Comparison of ENCODE assay signal across 22 cellular contexts in the genomic region with DNA sequence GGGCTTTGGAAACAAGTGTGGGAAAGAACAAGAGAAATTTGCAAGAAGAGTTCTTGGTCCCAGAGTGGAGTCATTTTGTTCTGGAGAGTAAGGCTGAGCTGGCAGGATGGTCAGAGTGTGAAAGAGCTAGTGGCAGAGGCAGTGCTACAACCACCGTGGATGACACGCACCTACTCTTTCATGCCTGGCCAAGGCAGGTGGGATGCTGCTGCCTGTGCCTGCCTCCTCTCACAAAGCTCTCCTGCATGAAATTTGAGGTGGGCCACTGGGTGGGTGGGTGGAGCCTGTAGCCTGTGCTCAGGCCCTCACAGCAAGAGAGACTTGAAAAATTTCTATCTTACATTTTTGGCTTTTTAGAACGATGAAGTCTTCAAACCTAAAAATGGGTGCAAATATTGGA. TPM values are rescaled to one million over a fixed set of nuclear protein-coding genes. Genes with fewer than 3 reads are reported as not detected.
DNase-seq lines count a peak whose midpoint lies in the region; ATAC-seq and TF ChIP-seq lines count a peak whose summit lies in the region.
"Had no signal": no experiment of that assay in that cellular context is flagged by ENCODE, and none has a peak within 500 bp of the region (broad histone marks: within the 10 kb centered on the region; RNA-seq: fewer than 3 reads in every experiment).

No MANE protein-coding gene starts in this region.

- H3K27me3 Mint-ChIP-seq in GM23338 (ENCODE audit: insufficient read depth, low read depth, poor library complexity), result no peaks in the 10 kb centered on the region

- intact Hi-C loops in PC-9 (cut with micrococcal nuclease; ENCODE audit: unreplicated experiment), result loop anchor here (5.0 kb wide), 3 partner anchors 50 to 100 kb away; a partner anchor contains a TSS
- intact Hi-C loops in esophagus squamous epithelium (cut with DNase I), result no loop called here

- H2AFZ ChIP-seq in GM23338, result peak overlapping the region; percentile 81; the same call in 1 of the 2 replicates
- H2AFZ ChIP-seq in PC-9, result no peak overlapping the region; the same call in 1 of the 2 replicates
- no peak overlapping the region for H2AFZ ChIP-seq in smooth muscle cell (ENCODE audit: low read depth)

- H3K9me3 ChIP-seq in PC-9 (ENCODE audit: insufficient read depth, low read depth) (no peaks in the 10 kb centered on the region), esophagus squamous epithelium (no peaks in the 10 kb centered on the region), smooth muscle cell (replicated peaks; ENCODE audit: low read depth) (no peaks in the 10 kb centered on the region)
- H3K9me3 ChIP-seq: BE2C had no signal

- CTCF ChIA-PET in PC-9 (lab: Charles Lee), result no interaction called here

- TF ChIP-seq CTCF in GM23338 (conservative IDR thresholded peaks at IDR 0.05; ENCODE audit: low read depth in 2 of 2) (no peak), PC-9 (conservative IDR thresholded peaks at IDR 0.05) (no peak), esophagus squamous epithelium (IDR thresholded peaks at IDR 0.05) (no peak), smooth muscle cell (IDR thresholded peaks at IDR 0.05; ENCODE audit: borderline replicate concordance, insufficient read depth, poor library complexity, severe bottlenecking) (no peak)

- H3K4me3 Mint-ChIP-seq in GM23338, result no peak overlapping the region
- H3K4me3 Mint-ChIP-seq: CD14-positive monocyte; CD8-positive, alpha-beta memory T cell had no signal

- TF ChIP-seq POLR2A in esophagus squamous epithelium (IDR thresholded peaks at IDR 0.05), result no peak

- no peaks in the 10 kb centered on the region for H3K36me3 Mint-ChIP-seq in GM23338 (ENCODE audit: low read depth)
- H3K36me3 Mint-ChIP-seq: CD14-positive monocyte; CD8-positive, alpha-beta memory T cell had no signal

- WGBS in esophagus squamous epithelium, 2 donors, result 65 to 77% methylated on average over 3 of the region's 3 CpGs
- WGBS in smooth muscle cell (ENCODE audit: low lambda C conversion rate), result 89% methylated on average over 3 of the region's 3 CpGs

- no peaks in the 10 kb centered on the region for H4K20me1 ChIP-seq in GM23338 (replicated peaks; ENCODE audit: insufficient read depth)
- no peaks in the 10 kb centered on the region for H4K20me1 ChIP-seq in PC-9 (ENCODE audit: insufficient read depth)
- H4K20me1 ChIP-seq in smooth muscle cell (ENCODE audit: low read depth), result no peaks in the 10 kb centered on the region

- H3K4me1 Mint-ChIP-seq in GM23338, result peaks cover 3% of the 10 kb centered on the region; the same call in 1 of the 3 replicates
- H3K4me1 Mint-ChIP-seq: CD8-positive, alpha-beta memory T cell had no signal

- H3K4me3 ChIP-seq in GM23338, result no peak overlapping the region
- H3K4me3 ChIP-seq in PC-9, result peak overlapping the region; percentile 4; the same call in 1 of the 2 replicates
- no peak overlapping the region for H3K4me3 ChIP-seq in esophagus squamous epithelium
- H3K4me3 ChIP-seq in smooth muscle cell, result no peak overlapping the region

- H3K27me3 ChIP-seq in GM23338 (ENCODE audit: insufficient read depth) (no peaks in the 10 kb centered on the region), PC-9 (ENCODE audit: insufficient read depth, low read depth) (no peaks in the 10 kb centered on the region), esophagus squamous epithelium (no peaks in the 10 kb centered on the region), smooth muscle cell (ENCODE audit: low read depth) (no peaks in the 10 kb centered on the region)
- H3K27me3 ChIP-seq: BE2C had no signal

- H3K27ac ChIP-seq in GM23338 (ENCODE audit: low read depth), result no peak overlapping the region
- peak overlapping the region; percentile 95 for H3K27ac ChIP-seq in PC-9
- peak overlapping the region; percentile 45 for H3K27ac ChIP-seq in epithelial cell of prostate
- H3K27ac ChIP-seq in esophagus squamous epithelium, result peak overlapping the region in 1 of 4 donors; percentile 63
- H3K27ac ChIP-seq in smooth muscle cell (ENCODE audit: low read depth), result no peak overlapping the region

- H3K36me3 ChIP-seq in GM23338 (ENCODE audit: insufficient read depth) (no peaks in the 10 kb centered on the region), PC-9 (ENCODE audit: low read depth) (no peaks in the 10 kb centered on the region), esophagus squamous epithelium (no peaks in the 10 kb centered on the region), smooth muscle cell (ENCODE audit: low read depth) (no peaks in the 10 kb centered on the region)
- H3K36me3 ChIP-seq: BE2C had no signal

- no peak overlapping the region for H3K27ac Mint-ChIP-seq in GM23338
- H3K27ac Mint-ChIP-seq: CD14-positive monocyte; CD8-positive, alpha-beta memory T cell had no signal

- ATAC-seq in GM23338 (peak; percentile 75), HG02885 (IDR thresholded peaks at IDR 0.05; ENCODE audit: poor library complexity, unreplicated experiment) (no peak)
- ATAC-seq: HCT116 had no signal

- DNase-seq in GM23338 (ENCODE audit: low spot score) (no peak), PC-9 (peak; percentile 42 to 65), epithelial cell of prostate (ENCODE audit: low read depth, low spot score) (no peak), esophagus squamous epithelium (lab: John Stamatoyannopoulos, UW) (no peak), smooth muscle cell (lab: John Stamatoyannopoulos, UW; ENCODE audit: unreplicated experiment) (no peak)
- DNase-seq in stimulated activated CD8-positive, alpha-beta memory T cell treated with anti-CD3 and anti-CD28 coated beads, Interleukin-4, amount 100 ng/mL, for 48 hours, result peak; percentile 11
- DNase-seq: BE2C; CD8-positive, alpha-beta memory T cell; DND-41; Kasumi-1; NCI-H1092 treated with DMSO at 0.1 percent for 48 hours; NCI-H1436; NCI-H187; NCI-H2081 treated with DMSO at 0.1 percent for 48 hours; NCI-H446; NCI-H524 treated with DMSO at 0.1 percent for 48 hours; NCI-H774; NK-92 treated with Interleukin-12 subunit alpha and Interleukin-12 subunit beta, amount 100 ng/mL, for 24 hours; SHP77 treated with DMSO at 0.1 percent for 48 hours had no signal

- H3F3A ChIP-seq in GM23338 (replicated peaks; ENCODE audit: low read depth), result no peaks in the 10 kb centered on the region
- peaks cover 48% of the 10 kb centered on the region for H3F3A ChIP-seq in PC-9 (ENCODE audit: insufficient read depth, low read depth)
- no peaks in the 10 kb centered on the region for H3F3A ChIP-seq in smooth muscle cell (ENCODE audit: low read depth)

- BruUV-seq in PC-9 (replicated peaks; lab: Mats Ljungman, UMichigan), result no TSS peak

- H3K9me3 Mint-ChIP-seq in GM23338, result no peaks in the 10 kb centered on the region
- H3K9me3 Mint-ChIP-seq: CD14-positive monocyte; CD8-positive, alpha-beta memory T cell had no signal

- H3K79me2 ChIP-seq in GM23338 (replicated peaks; ENCODE audit: insufficient read depth), result no peaks in the 10 kb centered on the region
- peaks cover 4% of the 10 kb centered on the region; the same call in 1 of the 2 replicates for H3K79me2 ChIP-seq in PC-9 (ENCODE audit: low read depth)
- H3K79me2 ChIP-seq in smooth muscle cell (ENCODE audit: low read depth), result no peaks in the 10 kb centered on the region

- no peaks in the 10 kb centered on the region for H3K4me1 ChIP-seq in GM23338 (ENCODE audit: insufficient read depth)
- H3K4me1 ChIP-seq in PC-9 (replicated peaks; ENCODE audit: insufficient read depth), result peaks cover 68% of the 10 kb centered on the region
- H3K4me1 ChIP-seq in esophagus squamous epithelium, result peaks cover 0 to 24% (median 7%) of the 10 kb centered on the region in 3 donors
- H3K4me1 ChIP-seq in smooth muscle cell (ENCODE audit: low read depth), result peaks cover 15% of the 10 kb centered on the region
- H3K4me1 ChIP-seq: BE2C had no signal

- H3K4me2 ChIP-seq in GM23338 (no peak overlapping the region), PC-9 (peak overlapping the region; percentile 75), smooth muscle cell (no peak overlapping the region)

- no peak overlapping the region for H3K9ac ChIP-seq in smooth muscle cell (ENCODE audit: low read depth)

- POLR2A ChIA-PET in PC-9 (lab: Charles Lee; ENCODE audit: unreplicated experiment), result interaction anchor here (0.6 to 1.2 kb wide), 2 partner anchors 20 to 28 kb away, joined by 4 to 13 read pairs; no protein-coding TSS in a partner anchor

- no peaks in the 10 kb centered on the region for H3K9me2 ChIP-seq in GM23338 (ENCODE audit: insufficient read depth)
- H3K9me2 ChIP-seq in PC-9 (ENCODE audit: insufficient read depth), result no peaks in the 10 kb centered on the region

TF ChIP-seq in GM23338, 12 proteins besides CTCF, POLR2A, EP300 and RAD21 (continues in another document):
- TF ChIP-seq NANOG (IDR thresholded peaks at IDR 0.05; ENCODE audit: borderline replicate concordance) (no peak), EZH2phosphoT487 (IDR thresholded peaks at IDR 0.05; ENCODE audit: unreplicated experiment) (no peak), ZNF114 (CRISPR knock-in tag; IDR thresholded peaks at IDR 0.05) (no peak)

RNA-seq across cellular contexts. Expression of a gene that starts 9.4 kb away (rescaled TPM):
- 16.3 and 22.6 TPM in 2 replicates for total RNA-seq in GM23338 (2014; rRNA removed; shearing (Covaris generic))
- polyA plus RNA-seq in GM23338 (2016; fragmentation: Nextera tagmentation; extraction: Ambion mirVana) (52.3 and 52.8 TPM in 2 replicates), smooth muscle cell (13.9 and 19.2 TPM in 2 replicates)
- total RNA-seq in PC-9 (2021) (23.9 and 29.5 TPM in 2 replicates), esophagus squamous epithelium (10 to 100 TPM; 13.2 to 30.1 (median 17.9) TPM), smooth muscle cell (4.8 and 6.8 TPM in 2 replicates)

Comparison
In these comparisons a context has a peak if more than half of its experiments do, and no peak if none do; other contexts are left out.
1. DNase-seq: peak in PC-9 (2 of 2) and stimulated activated CD8-positive, alpha-beta memory T cell treated with anti-CD3 and anti-CD28 coated beads, Interleukin-4, amount 100 ng/mL, for 48 hours (single experiment); none in GM23338 (single experiment), epithelial cell of prostate (single experiment), esophagus squamous epithelium (single experiment) and smooth muscle cell (single experiment).
2. H3K27ac ChIP-seq: peak in PC-9 (single experiment) and epithelial cell of prostate (single experiment); none in GM23338 (single experiment) and smooth muscle cell (single experiment).